Comparison of ENCODE assay signal across 27 cellular contexts in genomic region chr2:36606925-36607324, GRCh38.
"Had no signal": no experiment of that assay in that cellular context is flagged by ENCODE, and none has a peak within 500 bp of the region (broad histone marks: within the 10 kb centered on the region; RNA-seq: fewer than 3 reads in every experiment).

No MANE protein-coding gene starts in this region.

- H3K36me3 Mint-ChIP-seq: stimulated activated memory B cell treated with anti-CD40 and anti-IgM and Interleukin-4, amounts not matched to agents 10 μg/mL and 1 μg/mL and 100 μg/mL, for 72 hours; stimulated activated naive B cell treated with anti-CD40 and anti-IgM and Interleukin-4, amounts not matched to agents 10 μg/mL and 1 μg/mL and 100 μg/mL, for 72 hours; type B pancreatic cell had no signal

- H3K4me3 ChIP-seq: stomach, suprapubic skin, testis, thoracic aorta, thyroid gland, tibial artery, tibial nerve, transverse colon, upper lobe of left lung, upper lobe of right lung, uterus, vagina had no signal

- H3K4me3 Mint-ChIP-seq: stimulated activated memory B cell treated with anti-CD40 and anti-IgM and Interleukin-4, amounts not matched to agents 10 μg/mL and 1 μg/mL and 100 μg/mL, for 72 hours; stimulated activated naive B cell treated with anti-CD40 and anti-IgM and Interleukin-4, amounts not matched to agents 10 μg/mL and 1 μg/mL and 100 μg/mL, for 72 hours; stimulated activated naive CD8-positive, alpha-beta T cell treated with anti-CD3 and anti-CD28 coated beads, Interleukin-15, amount 100 ng/mL, for 72 hours; stimulated activated naive CD8-positive, alpha-beta T cell treated with anti-CD3 and anti-CD28 coated beads, Interleukin-15, Interleukin-2, amounts not matched to agents 100 ng/mL and 50 ng/mL, for 24 hours; type B pancreatic cell had no signal

- ATAC-seq: stimulated activated memory B cell treated with anti-CD40 and anti-IgM and Interleukin-4, amounts not matched to agents 10 μg/mL and 1 μg/mL and 100 μg/mL, for 72 hours; stimulated activated naive B cell treated with anti-CD40 and anti-IgM and Interleukin-4, amounts not matched to agents 10 μg/mL and 1 μg/mL and 100 μg/mL, for 72 hours; stimulated activated naive CD8-positive, alpha-beta T cell treated with anti-CD3 and anti-CD28 coated beads, Interleukin-15, amount 100 ng/mL, for 72 hours; stimulated activated naive CD8-positive, alpha-beta T cell treated with anti-CD3 and anti-CD28 coated beads, Interleukin-15, Interleukin-2, amounts not matched to agents 100 U/mL and 50 U/mL, for 24 hours; upper lobe of right lung had no signal

- H3K9me3 ChIP-seq: stomach, suprapubic skin, testis, thoracic aorta, thyroid gland, tibial artery, tibial nerve, transverse colon, upper lobe of left lung, upper lobe of right lung, uterus, vagina had no signal

- H3K27me3 ChIP-seq: stomach, suprapubic skin, testis, thyroid gland, tibial artery, tibial nerve, transverse colon, upper lobe of left lung, upper lobe of right lung, uterus, vagina had no signal

- H3K4me1 ChIP-seq: stomach, suprapubic skin, testis, thyroid gland, tibial artery, tibial nerve, transverse colon, upper lobe of left lung, upper lobe of right lung, uterus, vagina had no signal

- H3K36me3 ChIP-seq: stomach, suprapubic skin, thoracic aorta, thyroid gland, tibial artery, tibial nerve, transverse colon, upper lobe of left lung, upper lobe of right lung, uterus, vagina had no signal

- H3K9me3 Mint-ChIP-seq: stimulated activated memory B cell treated with anti-CD40 and anti-IgM and Interleukin-4, amounts not matched to agents 10 μg/mL and 1 μg/mL and 100 μg/mL, for 72 hours; stimulated activated naive B cell treated with anti-CD40 and anti-IgM and Interleukin-4, amounts not matched to agents 10 μg/mL and 1 μg/mL and 100 μg/mL, for 72 hours; stimulated activated naive CD8-positive, alpha-beta T cell treated with anti-CD3 and anti-CD28 coated beads, Interleukin-15, amount 100 ng/mL, for 72 hours; stimulated activated naive CD8-positive, alpha-beta T cell treated with anti-CD3 and anti-CD28 coated beads, Interleukin-15, Interleukin-2, amounts not matched to agents 100 ng/mL and 50 ng/mL, for 24 hours; type B pancreatic cell had no signal

- DNase-seq: stimulated activated CD4-positive, alpha-beta T cell treated with anti-CD3 and anti-CD28 coated beads, Interleukin-2, amount 100 ng/mL, for 48 hours; stimulated activated CD4-positive, alpha-beta T cell treated with anti-CD3 and anti-CD28 coated beads, Interleukin-4, amount 100 ng/mL, for 1 hour; stimulated activated CD4-positive, alpha-beta T cell treated with anti-CD3 and anti-CD28 coated beads, Interleukin-4, amount 100 ng/mL, for 24 hours; stimulated activated CD4-positive, alpha-beta T cell treated with anti-CD3 and anti-CD28 coated beads, Interleukin-4, amount 100 ng/mL, for 4 hours; stimulated activated CD8-positive, alpha-beta memory T cell treated with anti-CD3 and anti-CD28 coated beads, Interleukin-4, amount 100 ng/mL, for 48 hours; stimulated activated naive B cell treated with anti-CD40 and anti-IgM and Interleukin-4, amounts not matched to agents 10 μg/mL and 1 μg/mL and 100 μg/mL, for 72 hours; stimulated activated naive CD4-positive, alpha-beta T cell; stimulated activated naive CD4-positive, alpha-beta T cell treated with Interleukin-2 at 50 U/mL for 16 hours; stimulated activated naive CD8-positive, alpha-beta T cell treated with anti-CD3 and anti-CD28 coated beads, Interleukin-15, amount 100 ng/mL, for 72 hours; stimulated activated naive CD8-positive, alpha-beta T cell treated with anti-CD3 and anti-CD28 coated beads, Interleukin-15, Interleukin-2, amounts not matched to agents 100 U/mL and 50 U/mL, for 24 hours; stomach; substantia nigra; testis; thyroid gland; tibial artery; transverse colon; trophoblast cell; upper lobe of left lung; upper lobe of right lung; uterus had no signal

- H3K27ac ChIP-seq: stomach, suprapubic skin, testis, thoracic aorta, thyroid gland, tibial artery, tibial nerve, transverse colon, upper lobe of left lung, upper lobe of right lung, uterus, vagina had no signal

- H3K4me1 Mint-ChIP-seq: stimulated activated memory B cell treated with anti-CD40 and anti-IgM and Interleukin-4, amounts not matched to agents 10 μg/mL and 1 μg/mL and 100 μg/mL, for 72 hours; stimulated activated naive B cell treated with anti-CD40 and anti-IgM and Interleukin-4, amounts not matched to agents 10 μg/mL and 1 μg/mL and 100 μg/mL, for 72 hours; stimulated activated naive CD8-positive, alpha-beta T cell treated with anti-CD3 and anti-CD28 coated beads, Interleukin-15, amount 100 ng/mL, for 72 hours had no signal

- H3K27ac Mint-ChIP-seq: stimulated activated memory B cell treated with anti-CD40 and anti-IgM and Interleukin-4, amounts not matched to agents 10 μg/mL and 1 μg/mL and 100 μg/mL, for 72 hours; stimulated activated naive B cell treated with anti-CD40 and anti-IgM and Interleukin-4, amounts not matched to agents 10 μg/mL and 1 μg/mL and 100 μg/mL, for 72 hours; stimulated activated naive CD8-positive, alpha-beta T cell treated with anti-CD3 and anti-CD28 coated beads, Interleukin-15, amount 100 ng/mL, for 72 hours; stimulated activated naive CD8-positive, alpha-beta T cell treated with anti-CD3 and anti-CD28 coated beads, Interleukin-15, Interleukin-2, amounts not matched to agents 100 ng/mL and 50 ng/mL, for 24 hours; type B pancreatic cell had no signal
